ENCODE assay signal across 32 cellular contexts in the genomic region with DNA sequence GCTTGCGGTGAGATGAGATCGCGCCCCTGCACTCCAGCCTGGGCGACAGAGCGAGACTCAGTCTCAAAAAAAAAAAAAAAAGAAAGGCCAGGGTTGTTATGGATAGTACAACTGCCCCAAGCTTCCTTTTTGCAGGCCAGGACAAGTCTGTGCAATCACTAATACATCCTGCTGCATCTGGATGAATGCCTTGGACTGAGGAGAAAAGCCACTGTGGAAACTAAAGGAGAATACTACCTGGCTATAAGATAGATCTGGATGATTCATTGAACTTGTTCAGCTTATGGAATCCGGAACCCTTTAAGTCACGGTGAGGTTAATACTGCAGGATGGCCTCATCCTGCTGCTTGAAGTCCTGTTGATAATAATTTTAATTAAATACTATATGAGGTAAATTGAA.
"Had no signal": no experiment of that assay in that cellular context is flagged by ENCODE, and none has a peak within 500 bp of the region (broad histone marks: within the 10 kb centered on the region; RNA-seq: fewer than 3 reads in every experiment).

No MANE protein-coding gene starts in this region.

- H3K9me3 ChIP-seq: SJCRH30 had no signal

- H3K27me3 Mint-ChIP-seq: activated naive CD8-positive, alpha-beta T cell treated with anti-CD3 and anti-CD28 coated beads for 36 hours; activated T-helper 17 cell treated with anti-CD3 and anti-CD28 coated beads, Interleukin-2, amount 50 U/mL, for 72 hours had no signal

- H3K9me3 Mint-ChIP-seq: activated CD8-positive, alpha-beta T cell treated with anti-CD3 and anti-CD28 coated beads for 36 hours; activated T-cell treated with anti-CD3 and anti-CD28 coated beads, Interleukin-2, amount 50 U/mL, for 72 hours; activated T-helper 17 cell treated with anti-CD3 and anti-CD28 coated beads, Interleukin-2, amount 50 U/mL, for 72 hours had no signal

- H3K27me3 ChIP-seq: brain microvascular endothelial cell, SJCRH30 had no signal

- H3K27ac Mint-ChIP-seq: activated CD8-positive, alpha-beta T cell treated with anti-CD3 and anti-CD28 coated beads for 36 hours; activated naive CD8-positive, alpha-beta T cell treated with anti-CD3 and anti-CD28 coated beads for 36 hours; activated T-cell treated with anti-CD3 and anti-CD28 coated beads, Interleukin-2, amount 50 U/mL, for 72 hours; activated T-helper 17 cell treated with anti-CD3 and anti-CD28 coated beads, Interleukin-2, amount 50 U/mL, for 72 hours had no signal

- H3K36me3 Mint-ChIP-seq: activated naive CD8-positive, alpha-beta T cell treated with anti-CD3 and anti-CD28 coated beads for 36 hours had no signal

- FAIRE-seq: RCC 7860 had no signal

- H3K27ac ChIP-seq: brain microvascular endothelial cell, KMS-11, PC-9, SJCRH30, SK-N-MC, WERI-Rb-1 had no signal

- H3K4me3 ChIP-seq: PC-9, SJCRH30, SK-N-MC had no signal

- H3K36me3 ChIP-seq: brain microvascular endothelial cell, SJCRH30, WERI-Rb-1 had no signal

- H3K4me3 Mint-ChIP-seq: activated CD8-positive, alpha-beta T cell treated with anti-CD3 and anti-CD28 coated beads for 36 hours; activated naive CD8-positive, alpha-beta T cell treated with anti-CD3 and anti-CD28 coated beads for 36 hours; activated T-cell treated with anti-CD3 and anti-CD28 coated beads, Interleukin-2, amount 50 U/mL, for 72 hours; activated T-helper 17 cell treated with anti-CD3 and anti-CD28 coated beads, Interleukin-2, amount 50 U/mL, for 72 hours had no signal

- DNase-seq: activated CD4-positive, alpha-beta T cell treated with anti-CD3 and anti-CD28 coated beads for 1 hour; activated CD4-positive, alpha-beta T cell treated with anti-CD3 and anti-CD28 coated beads for 48 hours; activated CD4-positive, CD25-positive, alpha-beta regulatory T cell; activated CD8-positive, alpha-beta T cell treated with anti-CD3 and anti-CD28 coated beads for 36 hours; activated effector memory CD4-positive, alpha-beta T cell treated with anti-CD3 and anti-CD28 coated beads, Interleukin-2, amount 50 U/mL, for 16 hours; activated naive CD4-positive, alpha-beta T cell; activated naive CD4-positive, alpha-beta T cell treated with anti-CD3 and anti-CD28 coated beads, Interleukin-2, amount 50 U/mL, for 16 hours; activated naive CD8-positive, alpha-beta T cell treated with anti-CD3 and anti-CD28 coated beads for 36 hours; activated T-cell treated with anti-CD3 and anti-CD28 coated beads, Interleukin-2, amount 50 U/mL, for 1 hour; activated T-cell treated with anti-CD3 and anti-CD28 coated beads, Interleukin-2, amount 50 U/mL, for 72 hours; amniotic stem cell; aorta; brain microvascular endothelial cell; NCI-H1092 treated with DMSO at 0.1 percent for 48 hours; NCI-H1417; NCI-H146; NCI-H187; NCI-H2081; NCI-H2171 treated with DMSO at 0.1 percent for 48 hours; NCI-H345; NCI-H524 treated with DMSO at 0.1 percent for 48 hours; NCI-H748 treated with DMSO at 0.1 percent for 48 hours; NK-92 treated with Interleukin-12 subunit alpha and Interleukin-12 subunit beta, amount 100 ng/mL, for 24 hours; PC-9; SHP77; SJCRH30; T1000; WERI-Rb-1 had no signal

- H3K4me1 Mint-ChIP-seq: activated naive CD8-positive, alpha-beta T cell treated with anti-CD3 and anti-CD28 coated beads for 36 hours; activated T-helper 17 cell treated with anti-CD3 and anti-CD28 coated beads, Interleukin-2, amount 50 U/mL, for 72 hours had no signal

- ATAC-seq: activated CD8-positive, alpha-beta T cell treated with anti-CD3 and anti-CD28 coated beads for 36 hours; activated T-cell treated with anti-CD3 and anti-CD28 coated beads, Interleukin-2, amount 50 U/mL, for 72 hours; activated T-helper 17 cell treated with anti-CD3 and anti-CD28 coated beads, Interleukin-2, amount 50 U/mL, for 72 hours had no signal
